ENCODE assay signal across 20 cellular contexts in genomic region chr17:31078290-31078689, GRCh38.
"Had no signal": no experiment of that assay in that cellular context is flagged by ENCODE, and none has a peak within 500 bp of the region (broad histone marks: within the 10 kb centered on the region; RNA-seq: fewer than 3 reads in every experiment).

No MANE protein-coding gene starts in this region.

- H3K27me3 Mint-ChIP-seq: activated CD4-positive, alpha-beta memory T cell treated with anti-CD3 and anti-CD28 coated beads for 36 hours; activated T-cell treated with anti-CD3 and anti-CD28 coated beads, Interleukin-2, amount 50 U/mL, for 24 hours; naive B cell; T-helper 17 cell had no signal

- DNase-seq: activated CD4-positive, alpha-beta memory T cell treated with anti-CD3 and anti-CD28 coated beads for 36 hours; activated naive CD4-positive, alpha-beta T cell treated with anti-CD3 and anti-CD28 coated beads, Interleukin-2, amount 10 ng/mL, durations not matched to agents 7 days and 5 days; activated T-cell treated with anti-CD3 and anti-CD28 coated beads, Interleukin-2, amount 50 U/mL, for 24 hours; cortex of kidney; effector CD8-positive, alpha-beta T cell; gastrocnemius medialis; heart left ventricle; left colon; lower lobe of right lung; naive B cell; stimulated activated CD4-positive, alpha-beta T cell treated with anti-CD3 and anti-CD28 coated beads, Interleukin-12 subunit alpha, Interleukin-12 subunit beta, amount 100 ng/mL, for 4 hours; stimulated activated CD4-positive, alpha-beta T cell treated with anti-CD3 and anti-CD28 coated beads, Interleukin-2, amount 100 ng/mL, for 24 hours; stomach; T-helper 17 cell; upper lobe of right lung; WERI-Rb-1 had no signal

- H3K27me3 ChIP-seq: ascending aorta, gastrocnemius medialis, heart left ventricle, neural progenitor cell, stomach, testis, upper lobe of right lung had no signal

- H3K4me1 ChIP-seq: ascending aorta, gastrocnemius medialis, heart left ventricle, lower lobe of right lung, parathyroid adenoma, stomach, upper lobe of right lung had no signal

- H3K9ac ChIP-seq: neural progenitor cell, parathyroid adenoma had no signal

- H3K79me2 ChIP-seq: parathyroid adenoma had no signal

- H3K27ac ChIP-seq: ascending aorta, gastrocnemius medialis, heart left ventricle, lower lobe of right lung, neural progenitor cell, parathyroid adenoma, stomach, testis, upper lobe of right lung, WERI-Rb-1 had no signal

- H3K27ac Mint-ChIP-seq: activated CD4-positive, alpha-beta memory T cell treated with anti-CD3 and anti-CD28 coated beads for 36 hours; activated naive CD4-positive, alpha-beta T cell treated with anti-CD3 and anti-CD28 coated beads, Interleukin-2, amount 10 ng/mL, durations not matched to agents 7 days and 5 days; activated T-cell treated with anti-CD3 and anti-CD28 coated beads, Interleukin-2, amount 50 U/mL, for 24 hours; neural progenitor cell; T-helper 17 cell had no signal

- H3K4me3 Mint-ChIP-seq: activated CD4-positive, alpha-beta memory T cell treated with anti-CD3 and anti-CD28 coated beads for 36 hours; activated naive CD4-positive, alpha-beta T cell treated with anti-CD3 and anti-CD28 coated beads, Interleukin-2, amount 10 ng/mL, durations not matched to agents 7 days and 5 days; activated T-cell treated with anti-CD3 and anti-CD28 coated beads, Interleukin-2, amount 50 U/mL, for 24 hours; naive B cell; neural progenitor cell; T-helper 17 cell had no signal

- H3K36me3 Mint-ChIP-seq: activated CD4-positive, alpha-beta memory T cell treated with anti-CD3 and anti-CD28 coated beads for 36 hours; activated naive CD4-positive, alpha-beta T cell treated with anti-CD3 and anti-CD28 coated beads, Interleukin-2, amount 10 ng/mL, durations not matched to agents 7 days and 5 days; naive B cell; neural progenitor cell had no signal

- H3K9me3 ChIP-seq: ascending aorta, gastrocnemius medialis, heart left ventricle, lower lobe of right lung, stomach, testis, upper lobe of right lung had no signal

- H3K9me3 Mint-ChIP-seq: activated CD4-positive, alpha-beta memory T cell treated with anti-CD3 and anti-CD28 coated beads for 36 hours; activated naive CD4-positive, alpha-beta T cell treated with anti-CD3 and anti-CD28 coated beads, Interleukin-2, amount 10 ng/mL, durations not matched to agents 7 days and 5 days; activated T-cell treated with anti-CD3 and anti-CD28 coated beads, Interleukin-2, amount 50 U/mL, for 24 hours; naive B cell; neural progenitor cell had no signal

- H3K4me2 ChIP-seq: neural progenitor cell had no signal

- H2AFZ ChIP-seq: neural progenitor cell, parathyroid adenoma had no signal

- H3K4me3 ChIP-seq: ascending aorta, gastrocnemius medialis, heart left ventricle, lower lobe of right lung, neural progenitor cell, stomach, testis, upper lobe of right lung had no signal

- H3K36me3 ChIP-seq: ascending aorta, gastrocnemius medialis, heart left ventricle, lower lobe of right lung, neural progenitor cell, stomach, upper lobe of right lung, WERI-Rb-1 had no signal

- H3K4me1 Mint-ChIP-seq: activated naive CD4-positive, alpha-beta T cell treated with anti-CD3 and anti-CD28 coated beads, Interleukin-2, amount 10 ng/mL, durations not matched to agents 7 days and 5 days; naive B cell; T-helper 17 cell had no signal
